18 cellular contexts compared by ENCODE assay signal in genomic region chr19:3380829-3381228, GRCh38. TPM values are rescaled to one million over a fixed set of nuclear protein-coding genes. Genes with fewer than 3 reads are reported as not detected.
DNase-seq lines count a peak whose midpoint lies in the region; ATAC-seq, FAIRE-seq and TF ChIP-seq lines count a peak whose summit lies in the region.
"Had no signal": no experiment of that assay in that cellular context is flagged by ENCODE, and none has a peak within 500 bp of the region (broad histone marks: within the 10 kb centered on the region; RNA-seq: fewer than 3 reads in every experiment).

No MANE protein-coding gene starts in this region.

- 89 to 94% methylated on average over 4 to 5 of the region's 11 CpGs for WGBS in gastroesophageal sphincter (ENCODE audit: low coverage in 1 of 2), 2 donors
- WGBS in stomach, 5 donors: 95 to 98% (median 97%) methylated on average over 11 of the region's 11 CpGs

- TF ChIP-seq EP300 in gastroesophageal sphincter (IDR thresholded peaks at IDR 0.05) (no peak), stomach (IDR thresholded peaks at IDR 0.05) (no peak)

- H3K9me3 ChIP-seq in right atrium auricular region (no peaks in the 10 kb centered on the region), gastroesophageal sphincter (no peaks in the 10 kb centered on the region), stomach (no peaks in the 10 kb centered on the region)
- H3K9me3 ChIP-seq: BLaER1 had no signal

- H3K27ac ChIP-seq in right atrium auricular region: peak overlapping the region; percentile 98 to 99
- H3K27ac ChIP-seq in gastroesophageal sphincter: peak overlapping the region in 3 of 4 donors; percentile 100
- H3K27ac ChIP-seq in stomach: peak overlapping the region in 4 of 5 donors; percentile 82 to 100 (median 94)
- H3K27ac ChIP-seq: BLaER1 had no signal

- H3K27me3 ChIP-seq in right atrium auricular region (no peaks in the 10 kb centered on the region), gastroesophageal sphincter (no peaks in the 10 kb centered on the region), stomach (no peaks in the 10 kb centered on the region)
- H3K27me3 ChIP-seq: BLaER1 had no signal

- TF ChIP-seq POLR2A in gastroesophageal sphincter (IDR thresholded peaks at IDR 0.05): no peak
- TF ChIP-seq POLR2A in stomach (IDR thresholded peaks at IDR 0.05): no peak
- TF ChIP-seq POLR2A in erythroblast (IDR thresholded peaks at IDR 0.05; ENCODE audit: low read length): no peak

- ATAC-seq in gastroesophageal sphincter (no peak), HG02885 (IDR thresholded peaks at IDR 0.05; ENCODE audit: poor library complexity, unreplicated experiment) (no peak)

- H3K4me1 ChIP-seq in right atrium auricular region: peaks cover 0 to 72% of the 10 kb centered on the region in 2 donors
- peaks cover 2 to 100% (median 65%) of the 10 kb centered on the region in 3 donors for H3K4me1 ChIP-seq in gastroesophageal sphincter
- H3K4me1 ChIP-seq in stomach: peaks cover 60 to 99% (median 88%) of the 10 kb centered on the region in 4 donors

- intact Hi-C loops in cardiac septum (cut with DNase I): loop anchor here (10.0 kb wide), 1 partner anchor 564 kb away; no protein-coding TSS in a partner anchor
- intact Hi-C loops in stomach (cut with DNase I; ENCODE audit: low total_unique reads): no loop called here

- H3K4me3 ChIP-seq in right atrium auricular region (no peak overlapping the region), gastroesophageal sphincter (no peak overlapping the region), stomach (no peak overlapping the region)
- H3K4me3 ChIP-seq: BLaER1 had no signal

- no peak for DNase-seq in right atrium auricular region (ENCODE audit: low spot score)
- DNase-seq in cardiac septum (ENCODE audit: low spot score): no peak
- no peak for DNase-seq in stomach
- DNase-seq in NCI-H510A (lab: John Stamatoyannopoulos, UW): no peak
- DNase-seq in erythroblast (lab: John Stamatoyannopoulos, UW): no peak
- DNase-seq in frontal cortex (ENCODE audit: low spot score in 2 of 2): no peak
- DNase-seq: CD4-positive, alpha-beta memory T cell; DMS153; GF-D8; H9; NCI-H1417; NCI-H187 treated with DMSO at 0.1 percent for 48 hours; NCI-H226; NCI-H524 treated with DMSO at 0.1 percent for 48 hours; SHP77 treated with DMSO at 0.1 percent for 48 hours had no signal

- TF ChIP-seq CTCF in right atrium auricular region (IDR thresholded peaks at IDR 0.05): no peak
- TF ChIP-seq CTCF in gastroesophageal sphincter (IDR thresholded peaks at IDR 0.05): no peak
- no peak for TF ChIP-seq CTCF in stomach (IDR thresholded peaks at IDR 0.05)

- H3K36me3 ChIP-seq in right atrium auricular region (peaks cover 22% of the 10 kb centered on the region), gastroesophageal sphincter (peaks cover 0 to 26% of the 10 kb centered on the region in 2 donors), stomach (peaks cover 23 to 30% (median 29%) of the 10 kb centered on the region in 4 donors)

- no peak for FAIRE-seq in frontal cortex (lab: Jason Lieb, UNC)

RNA-seq across cellular contexts. Expression of gene NFIC, which starts 14.4 kb away (rescaled TPM):
- total RNA-seq in right atrium auricular region (100 to 1,000 TPM; 111 to 196 TPM), cardiac septum (178 TPM), gastroesophageal sphincter (100 to 1,000 TPM; 125 to 285 (median 155) TPM), stomach (100 to 1,000 TPM in 2 of 5 donors, 10 to 100 TPM in 3; 32.3 to 251 (median 94.2) TPM), frontal cortex (1.2 TPM)
- 10 to 100 TPM; 16.7 to 61.5 (median 34.2) TPM for polyA plus RNA-seq in stomach

Comparison
In these comparisons a context has a peak if more than half of its experiments do, and no peak if none do; other contexts are left out.
1. RNA of gene NFIC, which starts 14.4 kb away (total RNA-seq): 111 to 196 TPM in right atrium auricular region, 178 TPM in cardiac septum (single experiment), 125 to 285 TPM in gastroesophageal sphincter and 32.3 to 251 TPM in stomach; 1.2 TPM in frontal cortex (single experiment); every median in the first group is over 10 times any median in the second.
2. Peak in every context shown above with its lines, with median percentiles within 50 percentile points of each other: H3K27ac ChIP-seq.